8 cellular contexts compared by ENCODE assay signal in genomic region chr10:99685232-99686041, GRCh38. TPM values are rescaled to one million over a fixed set of nuclear protein-coding genes. Genes with fewer than 3 reads are reported as not detected.
A peak's percentile ranks its signal among the peaks of the same experiment; 100 is the strongest.
DNase-seq lines count a peak whose midpoint lies in the region; ATAC-seq, FAIRE-seq and TF ChIP-seq lines count a peak whose summit lies in the region.

No MANE protein-coding gene starts in this region.

- intact Hi-C loops in lower leg skin (cut with DNase I; ENCODE audit: low total_unique reads): loop anchor here (10.0 kb wide), 1 partner anchor 61 kb away; the partner anchor contains the start of gene SLC25A28

- H4K20me1 ChIP-seq in neural progenitor cell (ENCODE audit: low read depth): no peaks in the 10 kb centered on the region

- H3K4me2 ChIP-seq in neural progenitor cell: no peak overlapping the region

- DNase-seq in SIG-M5 (lab: John Stamatoyannopoulos, UW) (peak; percentile 59), naive B cell (no peak), lower leg skin (ENCODE audit: low spot score in 2 of 2) (no peak), DMS153 treated with DMSO at 0.1 percent for 48 hours (lab: John Stamatoyannopoulos, UW; ENCODE audit: unreplicated experiment) (no peak), neural progenitor cell (ENCODE audit: low spot score) (no peak), H54 (ENCODE audit: insufficient read length, low spot score) (no peak)

- H3K9me3 ChIP-seq in neural progenitor cell (ENCODE audit: low read depth): no peaks in the 10 kb centered on the region

- H3K36me3 ChIP-seq in neural progenitor cell: no peaks in the 10 kb centered on the region

- H3F3A ChIP-seq in neural progenitor cell (ENCODE audit: low read depth): no peaks in the 10 kb centered on the region

- H3K4me1 Mint-ChIP-seq in naive B cell (peaks cover 6 to 16% (median 9%) of the 10 kb centered on the region in 3 donors), neural progenitor cell (no peaks in the 10 kb centered on the region)

- no peak overlapping the region for H3K27ac ChIP-seq in neural progenitor cell

- no peak overlapping the region for H3K4me3 Mint-ChIP-seq in naive B cell
- H3K4me3 Mint-ChIP-seq in neural progenitor cell: no peak overlapping the region

- H3K36me3 Mint-ChIP-seq in naive B cell (no peaks in the 10 kb centered on the region), neural progenitor cell (no peaks in the 10 kb centered on the region)

- H3K79me2 ChIP-seq in neural progenitor cell (ENCODE audit: low read depth): no peaks in the 10 kb centered on the region

- no peak for FAIRE-seq in H54 (lab: Jason Lieb, UNC)

- no peak for TF ChIP-seq POLR2A in lower leg skin (IDR thresholded peaks at IDR 0.05)
- no peak for TF ChIP-seq POLR2A in H54 (IDR thresholded peaks at IDR 0.05; ENCODE audit: low read depth, low read length)

- no peaks in the 10 kb centered on the region for H3K27me3 Mint-ChIP-seq in naive B cell
- no peaks in the 10 kb centered on the region for H3K27me3 Mint-ChIP-seq in neural progenitor cell (ENCODE audit: insufficient read depth, low read depth)

- H3K9ac ChIP-seq in neural progenitor cell: no peak overlapping the region

- ATAC-seq in GM18873 (IDR thresholded peaks at IDR 0.05; ENCODE audit: low FRiP score, unreplicated experiment) (peak; percentile 85), HG02938 (IDR thresholded peaks at IDR 0.05; ENCODE audit: unreplicated experiment) (peak; percentile 89), naive B cell (ENCODE audit: low read depth in 2 of 2) (peak; percentile 70 to 72)

- H3K4me3 ChIP-seq in lower leg skin (ENCODE audit: low read depth, poor library complexity, severe bottlenecking): no peak overlapping the region
- H3K4me3 ChIP-seq in neural progenitor cell: no peak overlapping the region

- H2AFZ ChIP-seq in neural progenitor cell (replicated peaks): no peak overlapping the region

- no peaks in the 10 kb centered on the region for H3K9me3 Mint-ChIP-seq in naive B cell
- no peaks in the 10 kb centered on the region for H3K9me3 Mint-ChIP-seq in neural progenitor cell

- TF ChIP-seq CTCF in lower leg skin (IDR thresholded peaks at IDR 0.05) (no peak), neural progenitor cell (IDR thresholded peaks at IDR 0.05) (no peak)

- H3K27ac Mint-ChIP-seq in naive B cell (peak overlapping the region in 5 of 6 donors; percentile 13 to 71 (median 50)), neural progenitor cell (no peak overlapping the region)

- WGBS in lower leg skin, 2 donors: 45 to 57% methylated on average over 5 of the region's 5 CpGs

- no peaks in the 10 kb centered on the region for H3K27me3 ChIP-seq in neural progenitor cell

- no peaks in the 10 kb centered on the region for H3K4me1 ChIP-seq in neural progenitor cell

RNA-seq across cellular contexts. Expression of gene ENTPD7, which starts 26.1 kb away (rescaled TPM):
- under 1 TPM in 5 of 6 donors, not detected in 1; 0.32 to 0.85 (median 0.55) TPM for polyA plus RNA-seq in naive B cell (ENCODE audit: low read depth in 6 of 6)
- 1 to 10 TPM; 5.6 to 8.8 (median 8.1) TPM for total RNA-seq in lower leg skin
- 7.2 and 10.2 TPM in 2 replicates for total RNA-seq in neural progenitor cell (ENCODE audit: low replicate concordance)

RNA-seq across cellular contexts. Expression of gene COX15, which starts 46.5 kb away (rescaled TPM):
- 10 to 100 TPM; 34.9 to 61.5 (median 42.1) TPM for polyA plus RNA-seq in naive B cell (ENCODE audit: low read depth in 6 of 6)
- total RNA-seq in lower leg skin: 10 to 100 TPM; 22.1 to 29.0 (median 24.4) TPM
- total RNA-seq in neural progenitor cell (ENCODE audit: low replicate concordance): 49.8 and 53.5 TPM in 2 replicates

RNA-seq across cellular contexts. Expression of gene CUTC, which starts 46.6 kb away (rescaled TPM):
- polyA plus RNA-seq in naive B cell (ENCODE audit: low read depth in 6 of 6): 100 to 1,000 TPM in 1 of 6 donors, 10 to 100 TPM in 5; 68.3 to 112 (median 73.7) TPM
- total RNA-seq in lower leg skin: 10 to 100 TPM; 13.4 to 21.6 (median 20.8) TPM
- total RNA-seq in neural progenitor cell (ENCODE audit: low replicate concordance): 27.8 and 36.1 TPM in 2 replicates
